In the genomic region with DNA sequence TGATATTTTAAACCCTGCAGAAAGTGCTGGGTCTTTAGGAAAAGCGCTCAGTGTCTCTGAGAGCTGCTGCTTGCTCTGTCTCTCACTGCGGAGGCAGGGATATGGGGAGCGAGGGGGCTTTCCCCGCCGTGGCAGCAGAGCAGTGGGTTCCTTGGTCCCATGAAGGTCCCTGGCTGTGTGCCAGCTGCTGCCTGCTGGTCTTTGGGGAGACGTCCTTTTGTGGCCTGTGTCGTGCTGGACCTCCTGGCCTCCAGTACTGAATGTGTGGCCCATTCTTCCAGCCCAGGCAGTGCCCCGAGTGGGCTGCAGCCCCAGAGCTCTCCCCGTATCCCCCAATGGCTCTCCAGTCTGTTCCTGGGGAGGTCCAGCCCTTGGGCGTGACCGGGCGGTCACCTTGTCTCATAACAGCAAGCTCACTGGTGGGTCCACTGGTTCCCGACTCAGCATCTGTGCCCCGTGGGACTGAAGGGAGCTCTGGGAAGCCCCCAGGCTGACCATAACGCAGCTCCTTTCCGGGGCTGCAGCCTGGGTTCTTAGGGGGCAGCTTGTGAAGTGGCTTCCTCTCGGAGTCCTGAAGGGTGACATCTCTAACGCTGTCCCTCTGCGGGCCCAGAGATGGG, we compare ENCODE assay signal across 19 cellular contexts.
DNase-seq lines count a peak whose midpoint lies in the region; ATAC-seq and TF ChIP-seq lines count a peak whose summit lies in the region.
"Had no signal": no experiment of that assay in that cellular context is flagged by ENCODE, and none has a peak within 500 bp of the region (broad histone marks: within the 10 kb centered on the region; RNA-seq: fewer than 3 reads in every experiment).

No MANE protein-coding gene starts in this region.

- H3K9me3 Mint-ChIP-seq in Calu3 (ENCODE audit: low read depth, unreplicated experiment): no peaks in the 10 kb centered on the region
- H3K9me3 Mint-ChIP-seq in HFFc6: peaks cover 7% of the 10 kb centered on the region; the same call in 1 of the 2 replicates
- H3K9me3 Mint-ChIP-seq: IgD-negative memory B cell had no signal

- H3K36me3 Mint-ChIP-seq in Calu3 (ENCODE audit: insufficient read depth, unreplicated experiment): no peaks in the 10 kb centered on the region
- no peaks in the 10 kb centered on the region for H3K36me3 Mint-ChIP-seq in HFFc6 (ENCODE audit: low read depth)

- no peak for DNase-seq in Calu3
- no peak for DNase-seq in adipocyte (ENCODE audit: low read depth)
- peak; percentile 46 for DNase-seq in islet precursor cell
- no peak for DNase-seq in OCI-M2 (lab: John Stamatoyannopoulos, UW; ENCODE audit: unreplicated experiment)
- DNase-seq in HFFc6: no peak
- DNase-seq: COR-L47, dermis blood vessel endothelial cell, MM.1S, NCI-H1694, NCI-H446 had no signal

- H3K9me3 ChIP-seq in adipocyte (ENCODE audit: control insufficient read depth, low read length): no peaks in the 10 kb centered on the region
- H3K9me3 ChIP-seq: lower lobe of right lung, transverse colon had no signal

- intact Hi-C loops in Calu3 (cut with micrococcal nuclease; ENCODE audit: unreplicated experiment): loop anchor here (2.0 kb wide), 1 partner anchor 295 kb away; no protein-coding TSS in a partner anchor

- TF ChIP-seq CTCF in Calu3 (IDR thresholded peaks at IDR 0.05; ENCODE audit: unreplicated experiment): no peak
- no peak for TF ChIP-seq CTCF in HFFc6 (IDR thresholded peaks at IDR 0.05)

- H3K36me3 ChIP-seq in adipocyte (ENCODE audit: control insufficient read depth, insufficient read depth, low read length, severe bottlenecking): no peaks in the 10 kb centered on the region
- H3K36me3 ChIP-seq: lower lobe of right lung, transverse colon had no signal

- ATAC-seq in GM19455 (IDR thresholded peaks at IDR 0.05; ENCODE audit: unreplicated experiment): peak; percentile 4
- no peak for ATAC-seq in HG02973 (IDR thresholded peaks at IDR 0.05; ENCODE audit: unreplicated experiment)
- ATAC-seq in HG03432 (IDR thresholded peaks at IDR 0.05; ENCODE audit: unreplicated experiment): no peak

- peak overlapping the region; percentile 47 for H3K9ac ChIP-seq in adipocyte (ENCODE audit: low read length)
- H3K9ac ChIP-seq: parathyroid adenoma had no signal

- no peak overlapping the region for H3K4me3 ChIP-seq in adipocyte (ENCODE audit: low read length)

- H3K27me3 Mint-ChIP-seq in Calu3 (ENCODE audit: unreplicated experiment): peaks cover 32% of the 10 kb centered on the region
- peaks cover 3% of the 10 kb centered on the region for H3K27me3 Mint-ChIP-seq in HFFc6 (ENCODE audit: insufficient read depth)

- H3K27ac Mint-ChIP-seq in Calu3 (ENCODE audit: unreplicated experiment) (no peak overlapping the region), HFFc6 (no peak overlapping the region)
- H3K27ac Mint-ChIP-seq: activated CD8-positive, alpha-beta memory T cell treated with anti-CD3 and anti-CD28 coated beads, Interleukin-2, amount 10 ng/mL, durations not matched to agents 7 days and 5 days; IgD-negative memory B cell had no signal

- BruUV-seq in Calu3 (replicated peaks; lab: Mats Ljungman, UMichigan): no TSS peak

- peaks cover 44% of the 10 kb centered on the region for H3K4me1 ChIP-seq in adipocyte (ENCODE audit: control insufficient read depth, insufficient read depth, low read length)
- H3K4me1 ChIP-seq: parathyroid adenoma had no signal

- no peaks in the 10 kb centered on the region for H3K27me3 ChIP-seq in adipocyte (replicated peaks; ENCODE audit: control insufficient read depth, insufficient read depth, low read length)
- H3K27me3 ChIP-seq: transverse colon had no signal

- CTCF ChIA-PET in Calu3 (lab: Charles Lee): interaction anchor here (0.7 to 1.2 kb wide), 4 partner anchors 132 to 530 kb away, joined by 3 to 4 read pairs (median 3); no protein-coding TSS in a partner anchor

- H3K4me3 Mint-ChIP-seq in Calu3 (ENCODE audit: low read depth, unreplicated experiment) (peak overlapping the region; percentile 65), HFFc6 (no peak overlapping the region)
- H3K4me3 Mint-ChIP-seq: activated CD8-positive, alpha-beta memory T cell treated with anti-CD3 and anti-CD28 coated beads, Interleukin-2, amount 10 ng/mL, durations not matched to agents 7 days and 5 days; activated naive CD8-positive, alpha-beta T cell treated with anti-CD3 and anti-CD28 coated beads, Interleukin-2, amount 50 U/mL, for 24 hours had no signal

- H3K4me1 Mint-ChIP-seq in Calu3 (ENCODE audit: low read depth, unreplicated experiment) (no peaks in the 10 kb centered on the region), HFFc6 (ENCODE audit: low read depth) (peaks cover 34% of the 10 kb centered on the region)
